ENCODE assay signal across 8 cellular contexts in the genomic region with DNA sequence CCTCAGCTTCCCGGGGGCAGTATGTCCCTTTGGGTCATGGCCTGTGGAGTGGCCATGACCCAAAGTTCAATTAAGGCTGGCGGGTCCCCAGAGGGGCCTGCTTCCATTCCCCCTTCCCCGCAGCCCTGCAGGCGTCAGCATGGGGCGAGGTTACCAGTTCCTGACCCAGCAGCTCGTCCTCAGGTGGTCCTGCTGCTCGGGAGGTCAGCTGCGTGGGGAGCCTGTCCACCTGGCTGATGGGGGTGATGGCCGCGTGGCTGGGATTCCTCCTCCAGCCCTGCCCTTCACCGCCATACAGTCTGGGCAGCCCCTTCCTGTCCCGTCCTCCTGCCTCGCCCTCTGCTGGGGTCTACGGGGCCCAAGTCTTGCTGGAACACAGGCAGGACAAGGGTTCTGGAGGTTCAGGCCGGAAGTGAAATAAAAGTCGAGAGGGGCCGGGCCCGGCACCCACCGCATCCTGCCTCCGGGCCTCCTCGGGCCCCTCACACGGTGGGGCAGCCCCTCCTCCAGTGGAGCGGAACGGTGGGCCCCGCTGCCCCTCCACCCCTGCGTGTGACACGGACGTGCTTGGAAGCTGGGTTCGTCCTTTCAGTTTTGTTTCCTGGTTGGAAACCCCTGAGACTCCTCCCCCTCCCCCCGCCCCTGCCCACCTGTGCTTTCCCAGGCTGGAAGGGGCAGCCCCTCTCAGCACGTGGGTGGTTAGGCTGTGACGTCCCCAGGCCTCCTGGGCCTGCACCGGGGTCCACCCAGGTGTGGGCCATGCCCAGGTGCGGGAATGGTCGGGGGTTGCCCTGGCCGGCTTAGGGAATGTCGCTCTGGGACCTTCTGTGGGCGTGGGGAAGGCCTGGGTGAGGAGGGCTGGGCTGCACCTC. TPM values are rescaled to one million over a fixed set of nuclear protein-coding genes. Genes with fewer than 3 reads are reported as not detected.
DNase-seq lines count a peak whose midpoint lies in the region; ATAC-seq, FAIRE-seq and TF ChIP-seq lines count a peak whose summit lies in the region.

No MANE protein-coding gene starts in this region.

- H3K27me3 ChIP-seq in endothelial cell of umbilical vein (ENCODE audit: control insufficient read depth in 2 of 2, insufficient read depth in 2 of 2, low read length in 2 of 2) (no peaks in the 10 kb centered on the region), gastrocnemius medialis (no peaks in the 10 kb centered on the region)

- no peaks in the 10 kb centered on the region for H3K9me1 ChIP-seq in endothelial cell of umbilical vein (replicated peaks; ENCODE audit: control insufficient read depth, extremely low read depth, insufficient read depth, low read length)

- TF ChIP-seq POLR2A in endothelial cell of umbilical vein (IDR thresholded peaks at IDR 0.05; ENCODE audit: low read depth, low read length): no peak
- TF ChIP-seq POLR2A in gastrocnemius medialis (IDR thresholded peaks at IDR 0.05): no peak

- no TSS peak for BruUV-seq in endothelial cell of umbilical vein (replicated peaks; lab: Mats Ljungman, UMichigan)

- CTCF ChIA-PET in endothelial cell of umbilical vein (lab: Charles Lee): interaction anchor here (0.7 to 14.1 kb wide), 6 partner anchors 8 to 258 kb away, joined by 3 to 320 read pairs (median 5); no protein-coding TSS in a partner anchor

- dilution Hi-C loops in endothelial cell of umbilical vein (cut with MboI; ENCODE audit: extremely low pct_ligation_motif_present, low sequenced_read_pairs): no loop called here

- TF ChIP-seq CTCF in endothelial cell of umbilical vein (IDR thresholded peaks at IDR 0.05; ENCODE audit: extremely low read depth in 1 of 2, insufficient read depth in 1 of 2, low read depth in 1 of 2, low read length in 2 of 2): no peak
- no peak for TF ChIP-seq CTCF in gastrocnemius medialis (IDR thresholded peaks at IDR 0.05 in 4 of 5, conservative IDR thresholded peaks at IDR 0.05 in 1 of 5)

- intact Hi-C loops in endothelial cell of umbilical vein (cut with micrococcal nuclease): loop anchor here (10.0 kb wide), 1 partner anchor 257 kb away; no protein-coding TSS in a partner anchor
- intact Hi-C loops in gastrocnemius medialis (cut with DNase I; ENCODE audit: low total_unique reads): no loop called here

- H3K4me1 ChIP-seq in endothelial cell of umbilical vein (ENCODE audit: control insufficient read depth, extremely low read depth, insufficient read depth, low read length): peaks cover 14% of the 10 kb centered on the region
- H3K4me1 ChIP-seq in gastrocnemius medialis: peaks cover 57 to 61% of the 10 kb centered on the region in 2 donors

- H3K79me2 ChIP-seq in endothelial cell of umbilical vein (ENCODE audit: control insufficient read depth, insufficient read depth, low read length): peaks cover 26% of the 10 kb centered on the region

- POLR2A ChIA-PET in endothelial cell of umbilical vein (lab: Charles Lee): no interaction called here

- ATAC-seq in GM18867 (IDR thresholded peaks at IDR 0.05; ENCODE audit: unreplicated experiment) (peak; percentile 38), HG02943 (IDR thresholded peaks at IDR 0.05; ENCODE audit: low read depth, unreplicated experiment) (peak; percentile 55), gastrocnemius medialis (no peak)

- peaks cover 0 to 6% of the 10 kb centered on the region in 2 experiments for H3K36me3 ChIP-seq in endothelial cell of umbilical vein (ENCODE audit: control insufficient read depth in 2 of 2, extremely low read depth in 1 of 2, insufficient read depth in 2 of 2, low read length in 2 of 2)
- no peaks in the 10 kb centered on the region for H3K36me3 ChIP-seq in gastrocnemius medialis

- H3K9ac ChIP-seq in endothelial cell of umbilical vein (replicated peaks; ENCODE audit: extremely low read depth, insufficient read depth, low read length): no peak overlapping the region

- FAIRE-seq in endothelial cell of umbilical vein (lab: Jason Lieb, UNC): no peak

- H2AFZ ChIP-seq in endothelial cell of umbilical vein (ENCODE audit: low read depth, low read length): no peak overlapping the region

- H3K27ac ChIP-seq in endothelial cell of umbilical vein (ENCODE audit: insufficient read depth, low read depth, low read length) (no peak overlapping the region), gastrocnemius medialis (peak overlapping the region; percentile 90 to 98 (median 95))

- peak; percentile 91 for DNase-seq in activated CD4-positive, alpha-beta T cell treated with anti-CD3 and anti-CD28 coated beads for 48 hours
- DNase-seq in endothelial cell of umbilical vein (ENCODE audit: low read depth, low spot score) (peak; percentile 21), gastrocnemius medialis (no peak), glomerular visceral epithelial cell (ENCODE audit: extremely low spot score) (no peak), DMS114 treated with DMSO at 0.1 percent for 48 hours (lab: John Stamatoyannopoulos, UW; ENCODE audit: unreplicated experiment) (no peak), RKO (ENCODE audit: low spot score) (no peak)

- H3K9me3 ChIP-seq in endothelial cell of umbilical vein (replicated peaks; ENCODE audit: control insufficient read depth, insufficient read depth, low read length) (no peaks in the 10 kb centered on the region), gastrocnemius medialis (no peaks in the 10 kb centered on the region)

- H3K4me3 ChIP-seq in endothelial cell of umbilical vein (replicated peaks in 1 of 3; ENCODE audit: insufficient read depth in 1 of 3, low read depth in 1 of 3, low read length in 3 of 3): no peak overlapping the region
- peak overlapping the region; percentile 2 to 41 (median 26) for H3K4me3 ChIP-seq in gastrocnemius medialis

- in situ Hi-C loops in gastrocnemius medialis (cut with MboI; ENCODE audit: low sequenced_read_pairs in 4 of 4): no loop called here

- no peak overlapping the region for H3K4me2 ChIP-seq in endothelial cell of umbilical vein (ENCODE audit: insufficient read depth, low read length)

- H4K20me1 ChIP-seq in endothelial cell of umbilical vein (replicated peaks; ENCODE audit: control insufficient read depth, extremely low read depth, insufficient read depth, low read length): no peaks in the 10 kb centered on the region

TF ChIP-seq in endothelial cell of umbilical vein, 7 proteins besides CTCF, POLR2A, EP300 and RAD21:
- TF ChIP-seq POLR2AphosphoS5 (IDR thresholded peaks at IDR 0.05; ENCODE audit: insufficient read depth, low read depth, low read length) (peak; percentile 5), MYC (IDR thresholded peaks at IDR 0.05; ENCODE audit: low read depth, low read length) (no peak)

RNA-seq across cellular contexts. Expression of a gene that starts 6.8 kb away (rescaled TPM):
- 70.9 and 75.2 TPM in 2 replicates for total RNA-seq in endothelial cell of umbilical vein
- polyA plus RNA-seq in endothelial cell of umbilical vein: 46.9 and 83.6 TPM in 2 replicates
- polyA plus RNA-seq in endothelial cell of umbilical vein (2011; cell fraction: cytosol; rRNA removed): 31.1 and 40.9 TPM in 2 replicates
- 22.5 and 28.4 TPM in 2 replicates for polyA plus RNA-seq in endothelial cell of umbilical vein (2011; cell fraction: nucleus; rRNA removed)
- 26.8 and 46.6 TPM in 2 replicates for polyA plus RNA-seq in endothelial cell of umbilical vein (2012)
- 19.4 and 22.0 TPM in 2 replicates for polyA minus RNA-seq in endothelial cell of umbilical vein
- polyA minus RNA-seq in endothelial cell of umbilical vein (2011; cell fraction: cytosol; rRNA and poly(A)+ RNA removed): 25.4 TPM
- 11.6 and 31.6 TPM in 2 replicates for polyA minus RNA-seq in endothelial cell of umbilical vein (2011; cell fraction: nucleus; rRNA and poly(A)+ RNA removed)
- total RNA-seq in gastrocnemius medialis: 100 to 1,000 TPM in 1 of 4 donors, 10 to 100 TPM in 3; 28.9 to 151 (median 52.2) TPM

RNA-seq across cellular contexts. Expression of a gene that starts 31.6 kb away (rescaled TPM):
- 0.48 and 0.86 TPM in 2 replicates for total RNA-seq in endothelial cell of umbilical vein
- polyA plus RNA-seq in endothelial cell of umbilical vein: 0.07 and 0.13 TPM in 2 replicates
- 0.13 and 0.21 TPM in 2 replicates for polyA plus RNA-seq in endothelial cell of umbilical vein (2011; cell fraction: cytosol; rRNA removed)
- polyA plus RNA-seq in endothelial cell of umbilical vein (2011; cell fraction: nucleus; rRNA removed): 0.11 and 0.29 TPM in 2 replicates
- 0.20 and 0.75 TPM in 2 replicates for polyA plus RNA-seq in endothelial cell of umbilical vein (2012)
- 0.98 and 2.5 TPM in 2 replicates for polyA minus RNA-seq in endothelial cell of umbilical vein
- polyA minus RNA-seq in endothelial cell of umbilical vein (2011; cell fraction: cytosol; rRNA and poly(A)+ RNA removed): not detected
- 0.10 TPM in 1 of 2 replicates, not detected in the other for polyA minus RNA-seq in endothelial cell of umbilical vein (2011; cell fraction: nucleus; rRNA and poly(A)+ RNA removed)
- total RNA-seq in gastrocnemius medialis: 100 to 1,000 TPM in 1 of 4 donors, 10 to 100 TPM in 3; 50.5 to 142 (median 85.3) TPM

RNA-seq across cellular contexts. Expression of a gene that starts 36.2 kb away (rescaled TPM):
- total RNA-seq in endothelial cell of umbilical vein (7.2 and 9.6 TPM in 2 replicates), gastrocnemius medialis (1 to 10 TPM in 3 of 4 donors, under 1 TPM in 1; 0.59 to 2.4 (median 1.1) TPM)
- 6.7 and 9.8 TPM in 2 replicates for polyA plus RNA-seq in endothelial cell of umbilical vein
- 2.0 and 3.5 TPM in 2 replicates for polyA plus RNA-seq in endothelial cell of umbilical vein (2011; cell fraction: cytosol; rRNA removed)
- polyA plus RNA-seq in endothelial cell of umbilical vein (2011; cell fraction: nucleus; rRNA removed): 32.0 and 38.0 TPM in 2 replicates
- polyA plus RNA-seq in endothelial cell of umbilical vein (2012): 2.2 and 2.7 TPM in 2 replicates
- polyA minus RNA-seq in endothelial cell of umbilical vein: 14.4 and 15.6 TPM in 2 replicates
- polyA minus RNA-seq in endothelial cell of umbilical vein (2011; cell fraction: cytosol; rRNA and poly(A)+ RNA removed): 1.5 TPM
- polyA minus RNA-seq in endothelial cell of umbilical vein (2011; cell fraction: nucleus; rRNA and poly(A)+ RNA removed): 13.0 and 14.6 TPM in 2 replicates

Comparison
In these comparisons a context has a peak if more than half of its experiments do, and no peak if none do; other contexts are left out.
1. ATAC-seq: peak in GM18867 (single experiment) and HG02943 (single experiment); none in gastrocnemius medialis (0 of 2).
2. DNase-seq: peak in activated CD4-positive, alpha-beta T cell treated with anti-CD3 and anti-CD28 coated beads for 48 hours (single experiment) and endothelial cell of umbilical vein (single experiment); none in gastrocnemius medialis (0 of 2), glomerular visceral epithelial cell (single experiment), DMS114 treated with DMSO at 0.1 percent for 48 hours (single experiment) and RKO (single experiment).
3. H3K4me3 ChIP-seq: peak in gastrocnemius medialis (4 of 4); none in endothelial cell of umbilical vein (0 of 3).
4. RNA of a gene that starts 31.6 kb away (total RNA-seq): 50.5 to 142 TPM in gastrocnemius medialis; 0.48 to 0.86 TPM in endothelial cell of umbilical vein; every median in the first group is over 10 times any median in the second.